1 cellular context compared by ENCODE assay signal in the genomic region with DNA sequence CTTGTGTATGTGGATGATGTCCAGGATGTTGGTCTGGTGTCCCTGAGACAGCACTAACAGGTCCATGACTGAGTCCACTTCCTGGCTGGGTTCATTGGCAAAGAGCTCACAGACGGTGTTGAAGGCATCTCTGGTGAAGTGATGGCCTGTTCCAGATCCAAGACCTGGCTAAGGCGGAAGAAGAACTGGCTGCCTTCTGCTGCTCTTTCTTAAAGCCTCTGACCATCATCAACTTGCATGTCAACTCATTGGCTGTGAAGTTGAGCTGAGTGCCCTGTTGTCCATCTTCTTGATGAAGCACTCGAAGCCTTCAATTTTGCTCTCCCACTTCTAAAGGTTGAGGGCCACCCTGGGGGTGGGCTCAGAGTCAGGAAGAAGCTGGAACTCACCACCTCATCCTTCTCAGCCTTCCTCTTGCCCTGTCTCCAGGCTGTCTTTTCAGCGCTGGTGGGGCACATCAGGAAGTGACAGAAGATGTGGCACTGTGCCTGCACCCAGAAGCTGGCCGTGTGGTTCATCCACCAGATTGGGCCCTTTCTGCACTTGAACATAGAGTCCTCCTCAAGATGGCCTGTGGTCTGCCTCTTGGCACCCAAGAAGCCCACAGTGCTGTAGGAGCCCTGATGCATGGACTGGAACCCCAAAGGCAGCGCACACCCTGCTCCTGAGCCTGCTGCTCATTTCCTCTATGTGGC. TPM values are rescaled to one million over a fixed set of nuclear protein-coding genes. Genes with fewer than 3 reads are reported as not detected.
"Had no signal": no experiment of that assay in that cellular context is flagged by ENCODE, and none has a peak within 500 bp of the region (broad histone marks: within the 10 kb centered on the region; RNA-seq: fewer than 3 reads in every experiment).

No MANE protein-coding gene starts in this region.

RNA-seq across cellular contexts. Expression of a gene that starts 53.3 kb away (rescaled TPM):
- total RNA-seq: IMR-90 had no signal
- polyA plus RNA-seq: IMR-90 had no signal
